8 cellular contexts compared by ENCODE assay signal in the genomic region with DNA sequence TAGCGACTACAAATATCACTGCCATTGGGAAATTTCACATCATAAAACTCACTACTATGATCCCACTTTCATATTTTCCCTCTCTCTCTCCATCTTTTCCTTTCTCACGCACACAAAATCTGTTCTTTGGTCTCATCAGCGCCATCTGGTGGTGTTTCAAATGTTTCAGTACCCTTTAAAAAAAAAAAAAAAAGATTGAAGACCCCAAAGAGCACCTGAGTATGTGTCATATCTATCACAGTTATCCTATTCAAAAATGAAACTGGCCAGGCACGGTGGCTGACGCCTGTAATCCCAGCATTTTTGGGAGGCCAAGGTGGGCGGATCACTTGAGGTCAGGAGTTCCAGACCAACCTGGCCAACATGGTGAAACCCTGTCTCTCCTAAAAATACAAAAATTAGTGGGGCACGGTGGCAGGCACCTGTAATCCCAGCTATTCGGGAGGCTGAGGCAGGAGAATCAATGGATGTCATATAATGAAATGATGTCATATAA.
DNase-seq lines count a peak whose midpoint lies in the region; ATAC-seq and TF ChIP-seq lines count a peak whose summit lies in the region.

No MANE protein-coding gene starts in this region.

- no peak for TF ChIP-seq EP300 in upper lobe of left lung (IDR thresholded peaks at IDR 0.05)

- TF ChIP-seq POLR2A in upper lobe of left lung (IDR thresholded peaks at IDR 0.05): no peak

- peak; percentile 46 for TF ChIP-seq CTCF in AG09309 (IDR thresholded peaks at IDR 0.05; ENCODE audit: control insufficient read depth, insufficient read depth, low read depth, low read length, missing control alignments)
- TF ChIP-seq CTCF in GM13977 (IDR thresholded peaks at IDR 0.05; ENCODE audit: extremely low read depth, insufficient read depth, missing control alignments): peak; percentile 47
- peak; percentile 84 for TF ChIP-seq CTCF in neural crest cell (conservative IDR thresholded peaks at IDR 0.05)
- TF ChIP-seq CTCF in upper lobe of left lung (IDR thresholded peaks at IDR 0.05): peak; percentile 22 to 70 (median 50)

- peak in 1 of 2 donors; percentile 63 for ATAC-seq in upper lobe of left lung (ENCODE audit: low FRiP score in 2 of 2)
- ATAC-seq in GM18868 (IDR thresholded peaks at IDR 0.05; ENCODE audit: unreplicated experiment): no peak

- peaks cover 7% of the 10 kb centered on the region for H3K27me3 Mint-ChIP-seq in activated CD4-positive, alpha-beta memory T cell treated with anti-CD3 and anti-CD28 coated beads, Interleukin-2, amount 10 ng/mL, durations not matched to agents 7 days and 5 days
- peaks cover 18% of the 10 kb centered on the region for H3K27me3 Mint-ChIP-seq in neural crest cell (ENCODE audit: low read depth)

- H3K4me1 ChIP-seq in upper lobe of left lung: peaks cover 0 to 8% (median 1%) of the 10 kb centered on the region in 4 donors

- CTCF ChIA-PET in activated CD4-positive, alpha-beta memory T cell treated with anti-CD3 and anti-CD28 coated beads, Interleukin-2, amount 10 ng/mL, durations not matched to agents 7 days and 5 days (lab: Charles Lee): interaction anchor here (0.7 to 3.8 kb wide), 14 partner anchors 9 to 269 kb away, joined by 3 to 19 read pairs (median 4); no protein-coding TSS in a partner anchor

- POLR2A ChIA-PET in activated CD4-positive, alpha-beta memory T cell treated with anti-CD3 and anti-CD28 coated beads, Interleukin-2, amount 10 ng/mL, durations not matched to agents 7 days and 5 days (lab: Charles Lee): no interaction called here

- H3K27me3 ChIP-seq in upper lobe of left lung: no peaks in the 10 kb centered on the region

- DNase-seq in AG09309 (ENCODE audit: low read depth) (peak; percentile 17), GM13977 (ENCODE audit: low spot score) (no peak), NCI-H226 (peak; percentile 23), epidermal melanocyte (ENCODE audit: insufficient read length, low spot score) (peak; percentile 32), neural crest cell (ENCODE audit: low read depth, low spot score) (peak; percentile 67), upper lobe of left lung (no peak)
- DNase-seq in activated CD4-positive, alpha-beta memory T cell treated with anti-CD3 and anti-CD28 coated beads, Interleukin-2, amount 10 ng/mL, durations not matched to agents 7 days and 5 days: peak; percentile 36

- no peak overlapping the region for H3K27ac ChIP-seq in upper lobe of left lung

- in situ Hi-C loops in GM13977 (cut with MboI; ENCODE audit: low pct_unique_long_range_greater_than_20kb, low sequenced_read_pairs, unreplicated experiment): loop anchor here (10.0 kb wide), 2 partner anchors 101 to 109 kb away; partner anchors contain the start of gene MED6

- H3K4me1 Mint-ChIP-seq in activated CD4-positive, alpha-beta memory T cell treated with anti-CD3 and anti-CD28 coated beads, Interleukin-2, amount 10 ng/mL, durations not matched to agents 7 days and 5 days: peaks cover 3% of the 10 kb centered on the region
- peaks cover 5% of the 10 kb centered on the region for H3K4me1 Mint-ChIP-seq in neural crest cell

- H3K36me3 ChIP-seq in upper lobe of left lung: no peaks in the 10 kb centered on the region

- no peaks in the 10 kb centered on the region for H3K9me3 Mint-ChIP-seq in activated CD4-positive, alpha-beta memory T cell treated with anti-CD3 and anti-CD28 coated beads, Interleukin-2, amount 10 ng/mL, durations not matched to agents 7 days and 5 days
- no peaks in the 10 kb centered on the region for H3K9me3 Mint-ChIP-seq in neural crest cell

- H3K36me3 Mint-ChIP-seq in activated CD4-positive, alpha-beta memory T cell treated with anti-CD3 and anti-CD28 coated beads, Interleukin-2, amount 10 ng/mL, durations not matched to agents 7 days and 5 days (ENCODE audit: low read depth): no peaks in the 10 kb centered on the region
- no peaks in the 10 kb centered on the region for H3K36me3 Mint-ChIP-seq in neural crest cell (ENCODE audit: low read depth)

- H3K4me3 ChIP-seq in AG09309 (ENCODE audit: control insufficient read depth, low read depth, low read length) (no peak overlapping the region), upper lobe of left lung (no peak overlapping the region)

- H3K9me3 ChIP-seq in upper lobe of left lung: no peaks in the 10 kb centered on the region

- no peak overlapping the region for H3K4me3 Mint-ChIP-seq in activated CD4-positive, alpha-beta memory T cell treated with anti-CD3 and anti-CD28 coated beads, Interleukin-2, amount 10 ng/mL, durations not matched to agents 7 days and 5 days
- no peak overlapping the region for H3K4me3 Mint-ChIP-seq in neural crest cell

- 20 to 21% methylated on average over 8 of the region's 8 CpGs for WGBS in upper lobe of left lung, 2 donors

- H3K27ac Mint-ChIP-seq in activated CD4-positive, alpha-beta memory T cell treated with anti-CD3 and anti-CD28 coated beads, Interleukin-2, amount 10 ng/mL, durations not matched to agents 7 days and 5 days: no peak overlapping the region
- no peak overlapping the region for H3K27ac Mint-ChIP-seq in neural crest cell (ENCODE audit: unreplicated experiment)

Comparison
In these comparisons a context has a peak if more than half of its experiments do, and no peak if none do; other contexts are left out.
1. DNase-seq: peak in AG09309 (single experiment), NCI-H226 (single experiment), activated CD4-positive, alpha-beta memory T cell treated with anti-CD3 and anti-CD28 coated beads, Interleukin-2, amount 10 ng/mL, durations not matched to agents 7 days and 5 days (single experiment), epidermal melanocyte (single experiment) and neural crest cell (single experiment); none in GM13977 (single experiment) and upper lobe of left lung (0 of 2).
2. Peak in every context shown above with its lines, with median percentiles within 50 percentile points of each other: CTCF ChIP-seq.